1 cellular context compared by ENCODE assay signal in the genomic region with DNA sequence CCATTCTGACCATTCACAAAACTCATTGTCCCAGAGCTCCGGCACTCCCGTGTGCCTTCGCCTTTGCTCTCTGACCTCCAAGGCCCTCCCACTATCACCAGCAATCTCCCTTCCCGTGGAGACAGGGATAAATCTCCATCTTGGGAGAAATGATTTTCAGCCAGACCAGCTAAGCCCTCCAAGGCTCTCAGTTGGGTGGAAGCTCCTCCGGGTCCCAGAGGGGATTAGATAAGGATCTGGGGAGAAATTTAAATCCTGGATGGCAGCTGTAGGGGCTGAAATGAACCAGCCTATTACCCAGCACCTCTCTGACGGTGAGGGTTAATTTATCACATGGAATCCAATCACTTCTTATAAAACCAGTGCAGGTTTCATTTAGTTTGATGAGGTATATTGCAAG.
TF ChIP-seq lines count a peak whose summit lies in the region.

No MANE protein-coding gene starts in this region.

TF ChIP-seq in WTC11, 78 proteins besides CTCF, POLR2A, EP300 and RAD21 (continued from another document):
- TF ChIP-seq, protein P1, sequence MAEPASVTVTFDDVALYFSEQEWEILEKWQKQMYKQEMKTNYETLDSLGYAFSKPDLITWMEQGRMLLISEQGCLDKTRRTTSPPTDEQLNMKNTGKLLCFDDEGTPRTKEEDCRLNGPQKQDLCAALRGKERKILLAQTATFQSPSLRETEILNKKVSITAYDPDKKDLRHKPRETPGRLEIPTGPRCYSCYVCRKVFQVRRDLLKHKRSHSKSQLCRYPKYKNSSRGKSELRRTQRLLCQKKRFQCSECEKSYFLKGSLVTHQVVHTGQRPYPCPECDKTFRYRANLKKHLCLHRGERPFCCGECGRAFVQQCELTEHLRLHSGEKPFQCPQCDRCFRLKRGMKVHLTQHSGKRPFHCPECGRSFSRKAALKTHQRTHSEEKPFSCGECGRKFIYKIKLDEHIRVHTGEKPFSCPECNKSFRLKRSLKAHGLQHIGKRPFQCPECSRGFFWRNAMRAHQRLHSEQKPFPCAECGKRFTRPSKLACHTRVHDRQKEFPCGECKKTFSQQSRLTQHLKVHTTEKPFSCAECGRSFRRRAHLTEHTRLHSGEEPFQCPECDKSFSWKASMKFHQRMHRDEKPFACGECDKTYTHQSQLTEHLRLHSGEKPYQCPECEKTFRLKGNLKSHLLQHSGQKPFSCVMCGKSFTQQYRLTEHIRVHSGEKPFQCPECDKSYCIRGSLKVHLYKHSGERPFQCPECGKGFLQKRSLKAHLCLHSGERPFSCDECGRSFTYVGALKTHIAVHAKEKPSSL (CRISPR knock-in tag; conservative IDR thresholded peaks at IDR 0.05): no peak
- no peak for TF ChIP-seq ZNF263 (CRISPR knock-in tag; IDR thresholded peaks at IDR 0.05; ENCODE audit: low read depth)
- TF ChIP-seq, protein P2, sequence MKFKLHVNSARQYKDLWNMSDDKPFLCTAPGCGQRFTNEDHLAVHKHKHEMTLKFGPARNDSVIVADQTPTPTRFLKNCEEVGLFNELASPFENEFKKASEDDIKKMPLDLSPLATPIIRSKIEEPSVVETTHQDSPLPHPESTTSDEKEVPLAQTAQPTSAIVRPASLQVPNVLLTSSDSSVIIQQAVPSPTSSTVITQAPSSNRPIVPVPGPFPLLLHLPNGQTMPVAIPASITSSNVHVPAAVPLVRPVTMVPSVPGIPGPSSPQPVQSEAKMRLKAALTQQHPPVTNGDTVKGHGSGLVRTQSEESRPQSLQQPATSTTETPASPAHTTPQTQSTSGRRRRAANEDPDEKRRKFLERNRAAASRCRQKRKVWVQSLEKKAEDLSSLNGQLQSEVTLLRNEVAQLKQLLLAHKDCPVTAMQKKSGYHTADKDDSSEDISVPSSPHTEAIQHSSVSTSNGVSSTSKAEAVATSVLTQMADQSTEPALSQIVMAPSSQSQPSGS (CRISPR knock-in tag; IDR thresholded peaks at IDR 0.05; ENCODE audit: borderline replicate concordance, low read depth): no peak
- TF ChIP-seq ESRRA (CRISPR knock-in tag; IDR thresholded peaks at IDR 0.05; ENCODE audit: borderline replicate concordance): no peak
- TF ChIP-seq OVOL2 (CRISPR knock-in tag; IDR thresholded peaks at IDR 0.05; ENCODE audit: borderline replicate concordance): no peak
- TF ChIP-seq, protein P3, sequence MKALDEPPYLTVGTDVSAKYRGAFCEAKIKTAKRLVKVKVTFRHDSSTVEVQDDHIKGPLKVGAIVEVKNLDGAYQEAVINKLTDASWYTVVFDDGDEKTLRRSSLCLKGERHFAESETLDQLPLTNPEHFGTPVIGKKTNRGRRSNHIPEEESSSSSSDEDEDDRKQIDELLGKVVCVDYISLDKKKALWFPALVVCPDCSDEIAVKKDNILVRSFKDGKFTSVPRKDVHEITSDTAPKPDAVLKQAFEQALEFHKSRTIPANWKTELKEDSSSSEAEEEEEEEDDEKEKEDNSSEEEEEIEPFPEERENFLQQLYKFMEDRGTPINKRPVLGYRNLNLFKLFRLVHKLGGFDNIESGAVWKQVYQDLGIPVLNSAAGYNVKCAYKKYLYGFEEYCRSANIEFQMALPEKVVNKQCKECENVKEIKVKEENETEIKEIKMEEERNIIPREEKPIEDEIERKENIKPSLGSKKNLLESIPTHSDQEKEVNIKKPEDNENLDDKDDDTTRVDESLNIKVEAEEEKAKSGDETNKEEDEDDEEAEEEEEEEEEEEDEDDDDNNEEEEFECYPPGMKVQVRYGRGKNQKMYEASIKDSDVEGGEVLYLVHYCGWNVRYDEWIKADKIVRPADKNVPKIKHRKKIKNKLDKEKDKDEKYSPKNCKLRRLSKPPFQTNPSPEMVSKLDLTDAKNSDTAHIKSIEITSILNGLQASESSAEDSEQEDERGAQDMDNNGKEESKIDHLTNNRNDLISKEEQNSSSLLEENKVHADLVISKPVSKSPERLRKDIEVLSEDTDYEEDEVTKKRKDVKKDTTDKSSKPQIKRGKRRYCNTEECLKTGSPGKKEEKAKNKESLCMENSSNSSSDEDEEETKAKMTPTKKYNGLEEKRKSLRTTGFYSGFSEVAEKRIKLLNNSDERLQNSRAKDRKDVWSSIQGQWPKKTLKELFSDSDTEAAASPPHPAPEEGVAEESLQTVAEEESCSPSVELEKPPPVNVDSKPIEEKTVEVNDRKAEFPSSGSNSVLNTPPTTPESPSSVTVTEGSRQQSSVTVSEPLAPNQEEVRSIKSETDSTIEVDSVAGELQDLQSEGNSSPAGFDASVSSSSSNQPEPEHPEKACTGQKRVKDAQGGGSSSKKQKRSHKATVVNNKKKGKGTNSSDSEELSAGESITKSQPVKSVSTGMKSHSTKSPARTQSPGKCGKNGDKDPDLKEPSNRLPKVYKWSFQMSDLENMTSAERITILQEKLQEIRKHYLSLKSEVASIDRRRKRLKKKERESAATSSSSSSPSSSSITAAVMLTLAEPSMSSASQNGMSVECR (CRISPR knock-in tag; IDR thresholded peaks at IDR 0.05; ENCODE audit: borderline replicate concordance): no peak
- no peak for TF ChIP-seq SP1 (CRISPR knock-in tag; conservative IDR thresholded peaks at IDR 0.05)
- no peak for TF ChIP-seq TEAD1 (CRISPR knock-in tag; IDR thresholded peaks at IDR 0.05)
- TF ChIP-seq, protein P4, sequence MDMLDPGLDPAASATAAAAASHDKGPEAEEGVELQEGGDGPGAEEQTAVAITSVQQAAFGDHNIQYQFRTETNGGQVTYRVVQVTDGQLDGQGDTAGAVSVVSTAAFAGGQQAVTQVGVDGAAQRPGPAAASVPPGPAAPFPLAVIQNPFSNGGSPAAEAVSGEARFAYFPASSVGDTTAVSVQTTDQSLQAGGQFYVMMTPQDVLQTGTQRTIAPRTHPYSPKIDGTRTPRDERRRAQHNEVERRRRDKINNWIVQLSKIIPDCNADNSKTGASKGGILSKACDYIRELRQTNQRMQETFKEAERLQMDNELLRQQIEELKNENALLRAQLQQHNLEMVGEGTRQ (CRISPR knock-in tag; IDR thresholded peaks at IDR 0.05): no peak
- TF ChIP-seq ELF4 (CRISPR knock-in tag; IDR thresholded peaks at IDR 0.05; ENCODE audit: low read depth): no peak
- TF ChIP-seq, protein P5, sequence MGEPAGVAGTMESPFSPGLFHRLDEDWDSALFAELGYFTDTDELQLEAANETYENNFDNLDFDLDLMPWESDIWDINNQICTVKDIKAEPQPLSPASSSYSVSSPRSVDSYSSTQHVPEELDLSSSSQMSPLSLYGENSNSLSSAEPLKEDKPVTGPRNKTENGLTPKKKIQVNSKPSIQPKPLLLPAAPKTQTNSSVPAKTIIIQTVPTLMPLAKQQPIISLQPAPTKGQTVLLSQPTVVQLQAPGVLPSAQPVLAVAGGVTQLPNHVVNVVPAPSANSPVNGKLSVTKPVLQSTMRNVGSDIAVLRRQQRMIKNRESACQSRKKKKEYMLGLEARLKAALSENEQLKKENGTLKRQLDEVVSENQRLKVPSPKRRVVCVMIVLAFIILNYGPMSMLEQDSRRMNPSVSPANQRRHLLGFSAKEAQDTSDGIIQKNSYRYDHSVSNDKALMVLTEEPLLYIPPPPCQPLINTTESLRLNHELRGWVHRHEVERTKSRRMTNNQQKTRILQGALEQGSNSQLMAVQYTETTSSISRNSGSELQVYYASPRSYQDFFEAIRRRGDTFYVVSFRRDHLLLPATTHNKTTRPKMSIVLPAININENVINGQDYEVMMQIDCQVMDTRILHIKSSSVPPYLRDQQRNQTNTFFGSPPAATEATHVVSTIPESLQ (CRISPR knock-in tag; IDR thresholded peaks at IDR 0.05): no peak
- no peak for TF ChIP-seq ZNF396 (CRISPR knock-in tag; IDR thresholded peaks at IDR 0.05; ENCODE audit: borderline replicate concordance)
